Comparison of ENCODE assay signal across 9 cellular contexts in genomic region chr9:127796225-127796813, GRCh38. TPM values are rescaled to one million over a fixed set of nuclear protein-coding genes. Genes with fewer than 3 reads are reported as not detected.
DNase-seq lines count a peak whose midpoint lies in the region; ATAC-seq and TF ChIP-seq lines count a peak whose summit lies in the region.
"Had no signal": no experiment of that assay in that cellular context is flagged by ENCODE, and none has a peak within 500 bp of the region (broad histone marks: within the 10 kb centered on the region; RNA-seq: fewer than 3 reads in every experiment).

No MANE protein-coding gene starts in this region.

- no peak for ATAC-seq in central memory CD8-positive, alpha-beta T cell (replicated peaks; ENCODE audit: extremely low read depth, poor library complexity, severe bottlenecking)
- ATAC-seq in omental fat pad (ENCODE audit: low FRiP score) (peak; percentile 13), GM19467 (IDR thresholded peaks at IDR 0.05; ENCODE audit: unreplicated experiment) (no peak)

- no peaks in the 10 kb centered on the region for H3K9me3 Mint-ChIP-seq in central memory CD8-positive, alpha-beta T cell

- H3K27ac Mint-ChIP-seq in central memory CD8-positive, alpha-beta T cell (ENCODE audit: low read depth) = peak overlapping the region; percentile 71

- TF ChIP-seq CTCF in omental fat pad (IDR thresholded peaks at IDR 0.05) = no peak

- H3K4me3 Mint-ChIP-seq in central memory CD8-positive, alpha-beta T cell = peak overlapping the region; percentile 64

- peaks cover 17% of the 10 kb centered on the region for H3K4me1 Mint-ChIP-seq in central memory CD8-positive, alpha-beta T cell

- H3K36me3 Mint-ChIP-seq in central memory CD8-positive, alpha-beta T cell (ENCODE audit: insufficient read depth) = peaks cover 22% of the 10 kb centered on the region

- no peaks in the 10 kb centered on the region for H3K27me3 Mint-ChIP-seq in central memory CD8-positive, alpha-beta T cell

- DNase-seq in Daoy (ENCODE audit: low read depth) (peak; percentile 61), NCI-H1092 treated with DMSO at 0.1 percent for 48 hours (lab: John Stamatoyannopoulos, UW) (peak; percentile 76), omental fat pad (ENCODE audit: low spot score) (no peak), germinal center (ENCODE audit: low spot score) (no peak), occipital lobe (lab: John Stamatoyannopoulos, UW) (no peak)
- DNase-seq in central memory CD8-positive, alpha-beta T cell (ENCODE audit: low spot score in 2 of 2) = no peak
- no peak for DNase-seq in effector CD4-positive, alpha-beta T cell
- DNase-seq: anterior cingulate cortex had no signal

RNA-seq across cellular contexts. Expression of gene FPGS, which starts 6.4 kb away (rescaled TPM):
- total RNA-seq in Daoy (2014; rRNA removed; shearing (Covaris generic)) = 117 and 120 TPM in 2 replicates
- total RNA-seq in omental fat pad (100 to 1,000 TPM in 2 of 4 donors, 10 to 100 TPM in 2; 87.1 to 167 (median 99.5) TPM), occipital lobe (18.1 TPM)

RNA-seq across cellular contexts. Expression of gene CDK9, which starts 10.5 kb away (rescaled TPM):
- 47.7 and 56.1 TPM in 2 replicates for total RNA-seq in Daoy (2014; rRNA removed; shearing (Covaris generic))
- total RNA-seq in omental fat pad = 100 to 1,000 TPM in 1 of 4 donors, 10 to 100 TPM in 3; 69.8 to 117 (median 85.8) TPM
- 45.1 TPM for total RNA-seq in occipital lobe

RNA-seq across cellular contexts. Expression of gene SH2D3C, which starts 17.9 kb away (rescaled TPM):
- not detected in 2 replicates for total RNA-seq in Daoy (2014; rRNA removed; shearing (Covaris generic))
- 10 to 100 TPM in 3 of 4 donors, 1 to 10 TPM in 1; 7.1 to 33.6 (median 17.2) TPM for total RNA-seq in omental fat pad
- 5.1 TPM for total RNA-seq in occipital lobe

RNA-seq across cellular contexts. Expression of gene ENG, which starts 58.1 kb away (rescaled TPM):
- 2.6 and 4.1 TPM in 2 replicates for total RNA-seq in Daoy (2014; rRNA removed; shearing (Covaris generic))
- total RNA-seq in omental fat pad = 100 to 1,000 TPM in 2 of 4 donors, 10 to 100 TPM in 2; 34.3 to 200 (median 120) TPM
- total RNA-seq in occipital lobe = 0.16 TPM

Comparison
In these comparisons a context has a peak if more than half of its experiments do, and no peak if none do; other contexts are left out.
1. DNase-seq: peak in Daoy (single experiment) and NCI-H1092 treated with DMSO at 0.1 percent for 48 hours (single experiment); none in central memory CD8-positive, alpha-beta T cell (0 of 2), omental fat pad (single experiment), germinal center (single experiment), effector CD4-positive, alpha-beta T cell (single experiment) and occipital lobe (single experiment).